ENCODE assay signal across 16 cellular contexts in genomic region chr20:51084598-51084997, GRCh38.
"Had no signal": no experiment of that assay in that cellular context is flagged by ENCODE, and none has a peak within 500 bp of the region (broad histone marks: within the 10 kb centered on the region; RNA-seq: fewer than 3 reads in every experiment).

No MANE protein-coding gene starts in this region.

- ATAC-seq: activated CD8-positive, alpha-beta T cell treated with anti-CD3 and anti-CD28 coated beads, Interleukin-2, amount 10 ng/mL, durations not matched to agents 7 days and 5 days; esophagus mucosa; left lung; natural killer cell had no signal

- H3K27ac Mint-ChIP-seq: activated CD4-positive, alpha-beta T cell treated with anti-CD3 and anti-CD28 coated beads, Interleukin-2, amount 10 ng/mL, durations not matched to agents 7 days and 5 days; activated CD8-positive, alpha-beta T cell treated with anti-CD3 and anti-CD28 coated beads, Interleukin-2, amount 10 ng/mL, durations not matched to agents 7 days and 5 days; activated naive CD4-positive, alpha-beta T cell treated with anti-CD3 and anti-CD28 coated beads, Interleukin-2, amount 50 U/mL, for 72 hours; mesothelial cell of epicardium; natural killer cell; type B pancreatic cell had no signal

- H3K4me3 Mint-ChIP-seq: activated CD4-positive, alpha-beta T cell treated with anti-CD3 and anti-CD28 coated beads, Interleukin-2, amount 10 ng/mL, durations not matched to agents 7 days and 5 days; activated CD8-positive, alpha-beta T cell treated with anti-CD3 and anti-CD28 coated beads, Interleukin-2, amount 10 ng/mL, durations not matched to agents 7 days and 5 days; mesothelial cell of epicardium; natural killer cell; type B pancreatic cell had no signal

- H3K9me3 Mint-ChIP-seq: activated CD4-positive, alpha-beta T cell treated with anti-CD3 and anti-CD28 coated beads, Interleukin-2, amount 10 ng/mL, durations not matched to agents 7 days and 5 days; mesothelial cell of epicardium; natural killer cell; type B pancreatic cell had no signal

- DNase-seq: activated CD4-positive, alpha-beta T cell treated with anti-CD3 and anti-CD28 coated beads, Interleukin-2, amount 10 ng/mL, durations not matched to agents 7 days and 5 days; activated CD4-positive, CD25-positive, alpha-beta regulatory T cell treated with anti-CD3 and anti-CD28 coated beads, Interleukin-2, amount 50 U/mL, for 72 hours; activated CD8-positive, alpha-beta T cell treated with anti-CD3 and anti-CD28 coated beads, Interleukin-2, amount 10 ng/mL, durations not matched to agents 7 days and 5 days; central memory CD4-positive, alpha-beta T cell; effector memory CD4-positive, alpha-beta T cell; foreskin melanocyte; left lung; natural killer cell; spleen; stimulated activated CD4-positive, alpha-beta T cell treated with anti-CD3 and anti-CD28 coated beads, Interleukin-4, amount 100 ng/mL, for 1 hour; stimulated activated naive CD4-positive, alpha-beta T cell; WERI-Rb-1 had no signal

- H3K36me3 Mint-ChIP-seq: activated naive CD4-positive, alpha-beta T cell treated with anti-CD3 and anti-CD28 coated beads, Interleukin-2, amount 50 U/mL, for 72 hours; mesothelial cell of epicardium; natural killer cell; type B pancreatic cell had no signal

- H3K4me1 Mint-ChIP-seq: activated CD4-positive, alpha-beta T cell treated with anti-CD3 and anti-CD28 coated beads, Interleukin-2, amount 10 ng/mL, durations not matched to agents 7 days and 5 days; natural killer cell had no signal
